ENCODE assay signal across 8 cellular contexts in genomic region chr2:61179701-61180639, GRCh38. TPM values are rescaled to one million over a fixed set of nuclear protein-coding genes. Genes with fewer than 3 reads are reported as not detected.
DNase-seq lines count a peak whose midpoint lies in the region; ATAC-seq and TF ChIP-seq lines count a peak whose summit lies in the region.

No MANE protein-coding gene starts in this region.

- H3K36me3 Mint-ChIP-seq in activated naive CD4-positive, alpha-beta T cell treated with anti-CD3 and anti-CD28 coated beads, Interleukin-2, amount 10 ng/mL, durations not matched to agents 7 days and 5 days: peaks cover 60% of the 10 kb centered on the region
- H3K36me3 Mint-ChIP-seq in type B pancreatic cell: peaks cover 41% of the 10 kb centered on the region

- no peak for DNase-seq in activated naive CD4-positive, alpha-beta T cell treated with anti-CD3 and anti-CD28 coated beads, Interleukin-2, amount 10 ng/mL, durations not matched to agents 7 days and 5 days
- DNase-seq in activated naive CD4-positive, alpha-beta T cell (lab: John Stamatoyannopoulos, UW): no peak
- DNase-seq in cerebellar cortex (ENCODE audit: low spot score): peak; percentile 74
- peak; percentile 37 for DNase-seq in lung (ENCODE audit: low spot score)
- no peak for DNase-seq in type B pancreatic cell (ENCODE audit: extremely low spot score, unreplicated experiment)
- no peak for DNase-seq in GM10266 (ENCODE audit: extremely low spot score)

- H3K27me3 Mint-ChIP-seq in activated naive CD4-positive, alpha-beta T cell treated with anti-CD3 and anti-CD28 coated beads, Interleukin-2, amount 10 ng/mL, durations not matched to agents 7 days and 5 days: peaks cover 13% of the 10 kb centered on the region
- H3K27me3 Mint-ChIP-seq in type B pancreatic cell: no peaks in the 10 kb centered on the region

- peak overlapping the region; percentile 5 to 74 for H3K27ac ChIP-seq in lung (ENCODE audit: low read depth in 1 of 2, low read length in 1 of 2)

- H3K4me3 Mint-ChIP-seq in activated naive CD4-positive, alpha-beta T cell treated with anti-CD3 and anti-CD28 coated beads, Interleukin-2, amount 10 ng/mL, durations not matched to agents 7 days and 5 days: peak overlapping the region; percentile 90
- peak overlapping the region; percentile 64 for H3K4me3 Mint-ChIP-seq in type B pancreatic cell

- CTCF ChIA-PET in activated naive CD4-positive, alpha-beta T cell treated with anti-CD3 and anti-CD28 coated beads, Interleukin-2, amount 10 ng/mL, durations not matched to agents 7 days and 5 days (lab: Charles Lee): no interaction called here

- H3K36me3 ChIP-seq in lung (ENCODE audit: control insufficient read depth in 2 of 2, insufficient read depth in 2 of 2, low read length in 2 of 2): peaks cover 22 to 25% of the 10 kb centered on the region in 2 donors

- H3K4me1 ChIP-seq in lung (ENCODE audit: control insufficient read depth in 2 of 2, insufficient read depth in 2 of 2, low read length in 2 of 2): peaks cover 17 to 24% of the 10 kb centered on the region in 2 donors

- no peak overlapping the region for H3K4me3 ChIP-seq in lung

- H3K4me1 Mint-ChIP-seq in activated naive CD4-positive, alpha-beta T cell treated with anti-CD3 and anti-CD28 coated beads, Interleukin-2, amount 10 ng/mL, durations not matched to agents 7 days and 5 days: peaks cover 77% of the 10 kb centered on the region
- peaks cover 44% of the 10 kb centered on the region for H3K4me1 Mint-ChIP-seq in type B pancreatic cell (ENCODE audit: unreplicated experiment)

- ATAC-seq in lung (ENCODE audit: insufficient read depth, low FRiP score) (no peak), HG03135 (IDR thresholded peaks at IDR 0.05; ENCODE audit: unreplicated experiment) (no peak), GM21423 (IDR thresholded peaks at IDR 0.05; ENCODE audit: unreplicated experiment) (no peak)

- H3K27me3 ChIP-seq in lung (ENCODE audit: control insufficient read depth, insufficient read depth): no peaks in the 10 kb centered on the region

- H3K9me3 ChIP-seq in lung (ENCODE audit: control insufficient read depth in 2 of 2, insufficient read depth in 1 of 2, low read length in 1 of 2): no peaks in the 10 kb centered on the region

- H3K9me3 Mint-ChIP-seq in activated naive CD4-positive, alpha-beta T cell treated with anti-CD3 and anti-CD28 coated beads, Interleukin-2, amount 10 ng/mL, durations not matched to agents 7 days and 5 days: no peaks in the 10 kb centered on the region
- H3K9me3 Mint-ChIP-seq in type B pancreatic cell: no peaks in the 10 kb centered on the region

- H3K27ac Mint-ChIP-seq in activated naive CD4-positive, alpha-beta T cell treated with anti-CD3 and anti-CD28 coated beads, Interleukin-2, amount 10 ng/mL, durations not matched to agents 7 days and 5 days: peak overlapping the region; percentile 80
- peak overlapping the region; percentile 24 for H3K27ac Mint-ChIP-seq in type B pancreatic cell

- 64 to 76% methylated on average over 14 of the region's 14 CpGs for WGBS in lung, 2 donors

- TF ChIP-seq CTCF in lung (IDR thresholded peaks at IDR 0.05; ENCODE audit: control extremely low read depth, extremely low read depth) (no peak), type B pancreatic cell (conservative IDR thresholded peaks at IDR 0.05) (no peak), GM10266 (IDR thresholded peaks at IDR 0.05; ENCODE audit: control insufficient read depth, insufficient read depth, low read depth, missing control alignments) (no peak)

RNA-seq across cellular contexts. Expression of gene C2orf74, which starts 18.0 kb away (rescaled TPM):
- total RNA-seq in lung (10 to 100 TPM; 11.5 to 16.9 TPM), type B pancreatic cell (ENCODE audit: low replicate concordance) (8.7 and 13.1 TPM in 2 replicates)
- 10 to 100 TPM; 10.6 to 18.3 TPM for polyA plus RNA-seq in lung

Comparison
In these comparisons a context has a peak if more than half of its experiments do, and no peak if none do; other contexts are left out.
1. DNase-seq: peak in cerebellar cortex (single experiment) and lung (single experiment); none in activated naive CD4-positive, alpha-beta T cell treated with anti-CD3 and anti-CD28 coated beads, Interleukin-2, amount 10 ng/mL, durations not matched to agents 7 days and 5 days (single experiment), activated naive CD4-positive, alpha-beta T cell (0 of 4), type B pancreatic cell (single experiment) and GM10266 (single experiment).